In the genomic region with DNA sequence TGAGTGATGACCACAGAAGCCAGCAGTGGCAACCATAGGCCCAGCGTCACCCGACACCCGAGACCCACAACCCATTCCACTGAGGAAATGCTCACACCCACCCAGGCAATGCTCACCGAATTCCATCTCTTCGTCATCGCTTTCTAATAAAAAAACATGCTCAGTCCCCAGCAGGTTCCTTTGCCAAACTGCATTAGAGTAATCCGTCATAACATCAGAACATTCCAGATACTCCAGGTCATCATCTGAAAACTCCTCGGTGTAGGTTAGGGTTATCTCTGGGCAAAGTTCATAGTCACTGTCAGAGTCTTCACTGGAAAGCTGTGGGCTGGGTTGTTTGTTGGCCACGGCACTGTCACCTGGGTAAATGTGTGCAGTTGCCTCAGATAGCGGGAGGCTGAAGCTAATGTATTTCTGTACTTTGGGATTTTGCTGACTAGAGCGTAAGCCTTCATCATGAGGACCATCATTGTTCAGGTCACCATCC, we compare ENCODE assay signal across 14 cellular contexts. TPM values are rescaled to one million over a fixed set of nuclear protein-coding genes. Genes with fewer than 3 reads are reported as not detected.
DNase-seq lines count a peak whose midpoint lies in the region; ATAC-seq and TF ChIP-seq lines count a peak whose summit lies in the region.
"Had no signal": no experiment of that assay in that cellular context is flagged by ENCODE, and none has a peak within 500 bp of the region (broad histone marks: within the 10 kb centered on the region; RNA-seq: fewer than 3 reads in every experiment).

No MANE protein-coding gene starts in this region.

- peaks cover 15% of the 10 kb centered on the region for H3K4me1 ChIP-seq in Caco-2
- H3K4me1 ChIP-seq in IMR-90 (ENCODE audit: control insufficient read depth, insufficient read depth, low read length) = peaks cover 27% of the 10 kb centered on the region
- peaks cover 49% of the 10 kb centered on the region for H3K4me1 ChIP-seq in osteoblast (ENCODE audit: insufficient read depth, low read length)

- WGBS in IMR-90 (ENCODE audit: extremely low coverage in 2 of 2, insufficient read length in 1 of 2), 2 experiments = 100% methylated on average over 1 of the region's 11 CpGs; no CpG with 5 or more reads in 1 of the 2 experiments

- peaks cover 16% of the 10 kb centered on the region for H3K9me1 ChIP-seq in IMR-90 (ENCODE audit: insufficient read depth, low read length)

- peak in 1 of 2 experiments; percentile 29 for DNase-seq in Caco-2
- peak; percentile 91 for DNase-seq in IMR-90
- peak; percentile 79 for DNase-seq in fibroblast of gingiva (ENCODE audit: low read depth)
- peak; percentile 71 for DNase-seq in osteoblast (ENCODE audit: insufficient read length, low spot score, missing footprints)
- DNase-seq in activated gamma-delta T cell treated with Interleukin-2 at 50 U/mL for 16 hours = no peak
- DNase-seq in COLO829 (ENCODE audit: low spot score) = no peak
- no peak for DNase-seq in pons (ENCODE audit: low spot score)
- DNase-seq: activated T-cell treated with anti-CD3 and anti-CD28 coated beads for 4 hours; DMS79 treated with DMSO at 0.1 percent for 48 hours; NCI-H1417; stimulated activated CD4-positive, alpha-beta T cell treated with anti-CD3 and anti-CD28 coated beads, Interleukin-4, amount 100 ng/mL, for 1 hour had no signal

- H3K4me3 ChIP-seq in Caco-2 (ENCODE audit: low read depth, low read length) (no peak overlapping the region), IMR-90 (ENCODE audit: insufficient read depth, low read depth, low read length) (peak overlapping the region; percentile 57), osteoblast (ENCODE audit: insufficient read depth, low read length) (peak overlapping the region; percentile 80)
- H3K4me3 ChIP-seq: coronary artery had no signal

- H3K9me3 ChIP-seq in Caco-2 = no peaks in the 10 kb centered on the region
- H3K9me3 ChIP-seq in IMR-90 (ENCODE audit: control insufficient read depth, insufficient read depth, low read length) = no peaks in the 10 kb centered on the region
- H3K9me3 ChIP-seq in osteoblast (ENCODE audit: low read depth, low read length) = no peaks in the 10 kb centered on the region

- intact Hi-C loops in Caco-2 (cut with micrococcal nuclease; ENCODE audit: unreplicated experiment) (loop anchor here (2.0 kb wide), 1 partner anchor 29 kb away; no protein-coding TSS in a partner anchor), IMR-90 (cut with micrococcal nuclease) (loop anchor here (1.0 to 5.0 kb wide), 5 partner anchors 37 to 185 kb away; a partner anchor contains a TSS)

- H4K5ac ChIP-seq in IMR-90 (ENCODE audit: low read depth, low read length) = peak overlapping the region; percentile 80

- peak overlapping the region; percentile 19 for H3K4me3 Mint-ChIP-seq in Caco-2 (ENCODE audit: unreplicated experiment)

- H3K4ac ChIP-seq in IMR-90 (ENCODE audit: low read depth, low read length) = peak overlapping the region; percentile 97

- H2AK9ac ChIP-seq in IMR-90 (replicated peaks; ENCODE audit: low read depth, low read length, poor library complexity) = peak overlapping the region; percentile 95

- H3K9me3 Mint-ChIP-seq in Caco-2 (ENCODE audit: unreplicated experiment) = no peaks in the 10 kb centered on the region
- H3K9me3 Mint-ChIP-seq: type B pancreatic cell had no signal

- H3K27ac Mint-ChIP-seq in Caco-2 (ENCODE audit: unreplicated experiment) = peak overlapping the region; percentile 67
- H3K27ac Mint-ChIP-seq: type B pancreatic cell had no signal

- H2AFZ ChIP-seq in IMR-90 (replicated peaks; ENCODE audit: low read length, poor library complexity) = peak overlapping the region; percentile 82
- no peak overlapping the region for H2AFZ ChIP-seq in osteoblast (ENCODE audit: low read length)

- peak overlapping the region; percentile 91 for H2BK20ac ChIP-seq in IMR-90 (ENCODE audit: low read depth, low read length)

- peak overlapping the region; percentile 93 for H3K18ac ChIP-seq in IMR-90 (ENCODE audit: low read depth, low read length)

- H3K4me1 Mint-ChIP-seq in Caco-2 (ENCODE audit: low read depth, unreplicated experiment) = peaks cover 15% of the 10 kb centered on the region

- H3K27ac ChIP-seq in IMR-90 (ENCODE audit: insufficient read depth, low read length) (peak overlapping the region; percentile 93), osteoblast (ENCODE audit: low read depth, low read length) (peak overlapping the region; percentile 97)
- H3K27ac ChIP-seq: coronary artery had no signal

- H3K27me3 Mint-ChIP-seq in Caco-2 (ENCODE audit: insufficient read depth, unreplicated experiment) = no peaks in the 10 kb centered on the region

- H4K91ac ChIP-seq in IMR-90 (ENCODE audit: insufficient read depth, low read depth, low read length) = peak overlapping the region; percentile 97

- peak; percentile 53 for ATAC-seq in IMR-90 (ENCODE audit: low read depth)
- no peak for ATAC-seq in GM18867 (IDR thresholded peaks at IDR 0.05; ENCODE audit: unreplicated experiment)

- peak overlapping the region; percentile 97 for H2BK5ac ChIP-seq in IMR-90 (ENCODE audit: low read depth, low read length, poor library complexity, severe bottlenecking)

- H3K79me2 ChIP-seq in osteoblast (ENCODE audit: insufficient read depth, low read length) = peaks cover 44% of the 10 kb centered on the region

- CTCF ChIA-PET in Caco-2 (lab: Charles Lee) = no interaction called here
- CTCF ChIA-PET in IMR-90 (lab: Yijun Ruan, JAX) = no interaction called here

- peak overlapping the region; percentile 96 for H2BK120ac ChIP-seq in IMR-90 (ENCODE audit: low read depth, low read length)

- H2BK15ac ChIP-seq in IMR-90 (ENCODE audit: low read depth, low read length) = peak overlapping the region; percentile 96

- no peaks in the 10 kb centered on the region for H3K27me3 ChIP-seq in Caco-2 (replicated peaks; ENCODE audit: control insufficient read depth, insufficient read depth, low read length)
- no peaks in the 10 kb centered on the region for H3K27me3 ChIP-seq in IMR-90 (ENCODE audit: control insufficient read depth, insufficient read depth, low read length)
- H3K27me3 ChIP-seq in osteoblast (ENCODE audit: insufficient read depth, low read length) = no peaks in the 10 kb centered on the region

- in situ Hi-C loops in IMR-90 (cut with MboI; ENCODE audit: low sequenced_read_pairs) = loop anchor here (5.0 kb wide), 1 partner anchor 93 kb away; a partner anchor contains a TSS

- peak overlapping the region; percentile 99 for H3K56ac ChIP-seq in IMR-90 (ENCODE audit: extremely low read depth, insufficient read depth, low read length)

- H3K79me1 ChIP-seq in IMR-90 (ENCODE audit: low read depth in 1 of 2, low read length in 2 of 2) = peaks cover 9 to 41% of the 10 kb centered on the region in 2 experiments

- H2AK5ac ChIP-seq in IMR-90 (ENCODE audit: low read depth, low read length) = peak overlapping the region; percentile 96

- no peak for TF ChIP-seq POLR2A in IMR-90 (IDR thresholded peaks at IDR 0.05; ENCODE audit: low read depth, low read length)

- dilution Hi-C loops in IMR-90 (cut with HindIII; ENCODE audit: low sequenced_read_pairs, unreplicated experiment) = no loop called here

- peak overlapping the region; percentile 69 to 96 for H4K8ac ChIP-seq in IMR-90 (ENCODE audit: low read depth in 2 of 2, low read length in 2 of 2)

- POLR2A ChIA-PET in Caco-2 (lab: Charles Lee) = interaction anchor here (0.6 kb wide), 1 partner anchor 26 kb away, joined by 7 read pairs; no protein-coding TSS in a partner anchor
- POLR2A ChIA-PET in IMR-90 (lab: Charles Lee; ENCODE audit: unreplicated experiment) = interaction anchor here (1.0 kb wide), 1 partner anchor 92 kb away, joined by 4 read pairs; a partner anchor contains a TSS

- no peak for TF ChIP-seq RAD21 in IMR-90 (IDR thresholded peaks at IDR 0.05; ENCODE audit: low read length)

- H3K4me2 ChIP-seq in IMR-90 (ENCODE audit: low read depth, low read length) (peak overlapping the region; percentile 86), osteoblast (ENCODE audit: insufficient read depth, low read length) (peak overlapping the region; percentile 86)

- peak overlapping the region; percentile 92 for H3K9ac ChIP-seq in IMR-90 (ENCODE audit: low read depth, low read length)

- H3K23ac ChIP-seq in IMR-90 (ENCODE audit: low read depth, low read length) = peak overlapping the region; percentile 99

- no peak for TF ChIP-seq CTCF in Caco-2 (IDR thresholded peaks at IDR 0.05; ENCODE audit: insufficient read depth in 1 of 2, low read depth in 1 of 2, low read length in 1 of 2, severe bottlenecking in 1 of 2, unreplicated experiment in 1 of 2)
- TF ChIP-seq CTCF in IMR-90 (conservative IDR thresholded peaks at IDR 0.05; ENCODE audit: low read depth, low read length) = no peak
- TF ChIP-seq CTCF in osteoblast (IDR thresholded peaks at IDR 0.05; ENCODE audit: extremely low read depth, low read depth, low read length) = no peak

- H4K20me1 ChIP-seq in IMR-90 (ENCODE audit: insufficient read depth, low read length) (peaks cover 3% of the 10 kb centered on the region; the same call in 1 of the 2 replicates), osteoblast (ENCODE audit: insufficient read depth, low read length) (peaks cover 7% of the 10 kb centered on the region)

- BruUV-seq in Caco-2 (replicated peaks; lab: Mats Ljungman, UMichigan) = no TSS peak
- no TSS peak for BruUV-seq in IMR-90 (replicated peaks; lab: Mats Ljungman, UMichigan)

- peak overlapping the region; percentile 98 for H3K14ac ChIP-seq in IMR-90 (replicated peaks; ENCODE audit: low read depth, low read length)

- peaks cover 5% of the 10 kb centered on the region for H3K36me3 Mint-ChIP-seq in Caco-2 (ENCODE audit: insufficient read depth, unreplicated experiment)
- H3K36me3 Mint-ChIP-seq: type B pancreatic cell had no signal

- H3K36me3 ChIP-seq in Caco-2 (ENCODE audit: control insufficient read depth, insufficient read depth, low read length) = no peaks in the 10 kb centered on the region
- peaks cover 3% of the 10 kb centered on the region for H3K36me3 ChIP-seq in IMR-90 (ENCODE audit: control insufficient read depth, insufficient read depth, low read length)
- peaks cover 11% of the 10 kb centered on the region for H3K36me3 ChIP-seq in osteoblast (ENCODE audit: insufficient read depth, low read length)

TF ChIP-seq in IMR-90, 13 proteins besides CTCF, POLR2A, EP300 and RAD21 (continues in another document):
- TF ChIP-seq RFX5 (IDR thresholded peaks at IDR 0.05; ENCODE audit: low read depth, low read length) (no peak), SMC3 (IDR thresholded peaks at IDR 0.05; ENCODE audit: low read depth, low read length) (no peak; the same call in 1 of the 2 replicates), CEBPB (IDR thresholded peaks at IDR 0.05; ENCODE audit: low read depth, low read length) (no peak), MXI1 (IDR thresholded peaks at IDR 0.05; ENCODE audit: borderline replicate concordance, low read depth, low read length) (0 out of 2 replicates have a peak, but pooled peaks have one; percentile 3), CHD1 (IDR thresholded peaks at IDR 0.05; ENCODE audit: low read depth, low read length) (no peak; the same call in 1 of the 2 replicates)

RNA-seq across cellular contexts. Expression of a gene that starts 49.3 kb away (rescaled TPM):
- 10.7 and 12.7 TPM in 2 replicates for total RNA-seq in Caco-2 (2022)
- 81.7 and 89.1 TPM in 2 replicates for total RNA-seq in IMR-90 (2012; rRNA removed)
- polyA plus RNA-seq in IMR-90 (2012; rRNA removed) = 28.0 and 33.7 TPM in 2 replicates
- polyA plus RNA-seq in IMR-90 (2012; cell fraction: cytosol; rRNA removed) = 4.9 and 5.7 TPM in 2 replicates
- polyA plus RNA-seq in IMR-90 (2012; cell fraction: nucleus; rRNA removed; ENCODE audit: low replicate concordance) = 29.8 and 206 TPM in 2 replicates
- total RNA-seq in osteoblast = 255 and 262 TPM in 2 replicates

Comparison
In these comparisons a context has a peak if more than half of its experiments do, and no peak if none do; other contexts are left out.
1. DNase-seq: peak in IMR-90 (single experiment), fibroblast of gingiva (single experiment) and osteoblast (single experiment); none in activated gamma-delta T cell treated with Interleukin-2 at 50 U/mL for 16 hours (single experiment), COLO829 (single experiment) and pons (single experiment).